ENCODE assay signal across 8 cellular contexts in the genomic region with DNA sequence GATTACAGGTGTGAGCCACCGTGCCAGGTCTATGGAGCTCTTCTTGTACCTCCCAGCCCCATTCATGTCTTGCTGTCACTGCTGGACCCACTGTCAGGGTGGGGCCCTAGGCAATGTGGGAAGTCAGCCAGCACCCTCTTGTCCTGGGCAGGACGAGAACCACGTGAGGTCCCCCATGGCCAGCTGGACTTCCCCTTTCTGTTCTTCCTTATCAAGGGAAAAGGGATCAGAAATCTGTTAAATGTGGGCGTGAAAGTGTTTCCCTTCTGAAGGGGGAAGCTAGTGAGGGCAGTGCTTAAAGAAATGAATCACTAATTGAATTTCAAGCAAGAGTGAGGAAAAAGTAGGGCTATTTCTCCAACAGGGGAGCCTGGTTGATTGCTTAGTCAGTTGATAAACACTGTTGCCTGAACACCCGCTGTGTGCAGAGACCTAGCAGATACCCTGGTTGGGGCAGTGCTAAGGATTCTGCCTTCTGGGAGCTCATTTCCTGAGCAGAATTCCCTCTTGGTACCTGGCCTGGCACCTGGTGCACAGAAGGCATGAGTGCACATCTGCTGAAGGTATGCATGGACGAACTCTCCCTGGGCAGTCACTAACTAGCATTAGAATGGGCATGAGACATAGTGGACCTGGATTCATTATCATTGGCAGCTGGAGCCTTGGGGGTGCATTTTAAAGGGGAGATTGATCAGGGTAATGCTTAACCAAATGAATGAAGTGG. TPM values are rescaled to one million over a fixed set of nuclear protein-coding genes. Genes with fewer than 3 reads are reported as not detected.
DNase-seq lines count a peak whose midpoint lies in the region; ATAC-seq and TF ChIP-seq lines count a peak whose summit lies in the region.

No MANE protein-coding gene starts in this region.

- WGBS in esophagus squamous epithelium, 2 donors = 20 to 54% methylated on average over 3 to 6 of the region's 6 CpGs

- H3K27me3 ChIP-seq in GM06990 (replicated peaks; ENCODE audit: control insufficient read depth, insufficient read depth, low read length) = no peaks in the 10 kb centered on the region
- no peaks in the 10 kb centered on the region for H3K27me3 ChIP-seq in OCI-LY3 (ENCODE audit: low read depth, low read length)
- no peaks in the 10 kb centered on the region for H3K27me3 ChIP-seq in esophagus squamous epithelium

- H3K79me2 ChIP-seq in OCI-LY3 (ENCODE audit: low read length) = peaks cover 93% of the 10 kb centered on the region

- H3K9me3 ChIP-seq in OCI-LY3 (ENCODE audit: insufficient read depth, low read length) = 0 out of 2 replicates have a peak, but pooled peaks cover 4% of the 10 kb centered on the region
- no peaks in the 10 kb centered on the region for H3K9me3 ChIP-seq in esophagus squamous epithelium

- H3K4me1 ChIP-seq in OCI-LY3 (ENCODE audit: low read length) (peaks cover 73% of the 10 kb centered on the region), esophagus squamous epithelium (peaks cover 13 to 70% (median 25%) of the 10 kb centered on the region in 3 donors)

- intact Hi-C loops in esophagus squamous epithelium (cut with DNase I) = no loop called here

- no peak for TF ChIP-seq POLR2A in esophagus squamous epithelium (IDR thresholded peaks at IDR 0.05)

- H2AFZ ChIP-seq in OCI-LY3 (ENCODE audit: low read depth, low read length) = no peak overlapping the region

- peak; percentile 49 for DNase-seq in GM06990 (ENCODE audit: extremely low read depth, insufficient read length)
- DNase-seq in glomerular visceral epithelial cell (ENCODE audit: extremely low spot score) = peak; percentile 4
- DNase-seq in renal cortical epithelial cell (ENCODE audit: low read depth) = peak; percentile 7
- DNase-seq in esophagus squamous epithelium (lab: John Stamatoyannopoulos, UW) = no peak

- ATAC-seq in HG03108 (IDR thresholded peaks at IDR 0.05; ENCODE audit: unreplicated experiment) (no peak), GM19467 (IDR thresholded peaks at IDR 0.05; ENCODE audit: unreplicated experiment) (no peak), GM19452 (IDR thresholded peaks at IDR 0.05; ENCODE audit: unreplicated experiment) (no peak)

- H3K9ac ChIP-seq in OCI-LY3 (ENCODE audit: low read length) = no peak overlapping the region

- H3K36me3 ChIP-seq in GM06990 (ENCODE audit: control insufficient read depth, insufficient read depth, low read length) = peaks cover 8% of the 10 kb centered on the region
- peaks cover 30% of the 10 kb centered on the region for H3K36me3 ChIP-seq in OCI-LY3 (replicated peaks; ENCODE audit: low read depth, low read length)
- no peaks in the 10 kb centered on the region for H3K36me3 ChIP-seq in esophagus squamous epithelium

- H3K27ac ChIP-seq in OCI-LY3 (ENCODE audit: low read length) (peak overlapping the region; percentile 8), esophagus squamous epithelium (peak overlapping the region in 2 of 4 donors; percentile 42 to 63)

- peak overlapping the region; percentile 51 for H3K4me2 ChIP-seq in OCI-LY3 (ENCODE audit: low read length)

- H3K4me3 ChIP-seq in GM06990 (replicated peaks; ENCODE audit: low read depth, low read length) (no peak overlapping the region), OCI-LY3 (ENCODE audit: low read length) (no peak overlapping the region), esophagus squamous epithelium (no peak overlapping the region)

- H4K20me1 ChIP-seq in OCI-LY3 (ENCODE audit: insufficient read depth, low read length) = peaks cover 90% of the 10 kb centered on the region

- TF ChIP-seq CTCF in GM06990 (IDR thresholded peaks at IDR 0.05; ENCODE audit: insufficient read depth, low read length, poor library complexity, severe bottlenecking) (no peak), OCI-LY3 (IDR thresholded peaks at IDR 0.05; ENCODE audit: low read depth, low read length) (no peak), esophagus squamous epithelium (IDR thresholded peaks at IDR 0.05) (no peak)

RNA-seq across cellular contexts. Expression of a gene that starts 13.0 kb away (rescaled TPM):
- 30.9 and 48.8 TPM in 2 replicates for total RNA-seq in renal cortical epithelial cell
- 10 to 100 TPM; 21.2 to 23.9 (median 23.3) TPM for total RNA-seq in esophagus squamous epithelium
